Comparison of ENCODE assay signal across 14 cellular contexts in genomic region chr20:32362924-32363364, GRCh38. TPM values are rescaled to one million over a fixed set of nuclear protein-coding genes. Genes with fewer than 3 reads are reported as not detected.
DNase-seq lines count a peak whose midpoint lies in the region; ATAC-seq and TF ChIP-seq lines count a peak whose summit lies in the region.
"Had no signal": no experiment of that assay in that cellular context is flagged by ENCODE, and none has a peak within 500 bp of the region (broad histone marks: within the 10 kb centered on the region; RNA-seq: fewer than 3 reads in every experiment).

No MANE protein-coding gene starts in this region.

- H3K79me2 ChIP-seq in OCI-LY1 (ENCODE audit: insufficient read depth, low read length): peaks cover 92% of the 10 kb centered on the region

- H3K4me1 ChIP-seq in CD8-positive, alpha-beta memory T cell (ENCODE audit: insufficient read depth, low read length): peaks cover 79% of the 10 kb centered on the region
- H3K4me1 ChIP-seq in OCI-LY1 (ENCODE audit: insufficient read depth, low read length, severe bottlenecking): peaks cover 79% of the 10 kb centered on the region

- no peak overlapping the region for H3K27ac ChIP-seq in CD8-positive, alpha-beta memory T cell (ENCODE audit: low read depth, low read length)
- H3K27ac ChIP-seq in OCI-LY1 (ENCODE audit: low read depth, low read length, poor library complexity, severe bottlenecking): peak overlapping the region; percentile 90

- peaks cover 0 to 9% of the 10 kb centered on the region in 2 donors for H3K27me3 Mint-ChIP-seq in CD8-positive, alpha-beta memory T cell
- H3K27me3 Mint-ChIP-seq in brain: peaks cover 11% of the 10 kb centered on the region
- H3K27me3 Mint-ChIP-seq in progenitor cell of endocrine pancreas: no peaks in the 10 kb centered on the region

- peak overlapping the region; percentile 67 to 95 (median 86) for H3K27ac Mint-ChIP-seq in CD8-positive, alpha-beta memory T cell
- H3K27ac Mint-ChIP-seq in brain: peak overlapping the region; percentile 16 to 74 (median 61)
- peak overlapping the region; percentile 67 for H3K27ac Mint-ChIP-seq in progenitor cell of endocrine pancreas

- POLR2A ChIA-PET in CD8-positive, alpha-beta memory T cell (lab: Charles Lee): interaction anchor here (0.7 kb wide), 1 partner anchor 86 kb away, joined by 4 read pairs; no protein-coding TSS in a partner anchor

- H3F3A ChIP-seq in OCI-LY1 (ENCODE audit: insufficient read depth, low read length): 0 out of 2 replicates have a peak, but pooled peaks cover 4% of the 10 kb centered on the region

- H4K20me1 ChIP-seq in OCI-LY1 (ENCODE audit: insufficient read depth, low read length): no peaks in the 10 kb centered on the region

- H3K27me3 ChIP-seq in CD8-positive, alpha-beta memory T cell (ENCODE audit: insufficient read depth, low read length, poor library complexity, severe bottlenecking): no peaks in the 10 kb centered on the region
- H3K27me3 ChIP-seq in OCI-LY1 (ENCODE audit: insufficient read depth, low read length): no peaks in the 10 kb centered on the region
- H3K27me3 ChIP-seq: MG63 had no signal

- DNase-seq in CD8-positive, alpha-beta memory T cell: no peak
- no peak for DNase-seq in progenitor cell of endocrine pancreas (ENCODE audit: low spot score, unreplicated experiment)
- no peak for DNase-seq in nucleus accumbens (lab: John Stamatoyannopoulos, UW)
- DNase-seq: activated CD4-positive, CD25-positive, alpha-beta regulatory T cell; amniotic stem cell; effector CD4-positive, alpha-beta T cell; hippocampal formation; MG63; NCI-H345 had no signal

- peaks cover 75 to 89% (median 87%) of the 10 kb centered on the region in 3 donors for H3K4me1 Mint-ChIP-seq in CD8-positive, alpha-beta memory T cell
- H3K4me1 Mint-ChIP-seq in brain (peaks cover 87% of the 10 kb centered on the region), progenitor cell of endocrine pancreas (ENCODE audit: low read depth) (peaks cover 61% of the 10 kb centered on the region)

- peak overlapping the region in 6 of 7 donors; percentile 62 to 90 (median 78) for H3K4me3 Mint-ChIP-seq in CD8-positive, alpha-beta memory T cell
- H3K4me3 Mint-ChIP-seq in brain: peak overlapping the region; percentile 24 to 70 (median 38)
- H3K4me3 Mint-ChIP-seq in progenitor cell of endocrine pancreas (ENCODE audit: low read depth): peak overlapping the region; percentile 1

- H3K9me3 Mint-ChIP-seq in CD8-positive, alpha-beta memory T cell: no peaks in the 10 kb centered on the region
- no peaks in the 10 kb centered on the region for H3K9me3 Mint-ChIP-seq in brain
- H3K9me3 Mint-ChIP-seq in progenitor cell of endocrine pancreas (ENCODE audit: low read depth): no peaks in the 10 kb centered on the region

- TF ChIP-seq CTCF in OCI-LY1 (IDR thresholded peaks at IDR 0.05; ENCODE audit: low read length): no peak
- TF ChIP-seq CTCF in brain (conservative IDR thresholded peaks at IDR 0.05): no peak
- no peak for TF ChIP-seq CTCF in progenitor cell of endocrine pancreas (IDR thresholded peaks at IDR 0.05; ENCODE audit: unreplicated experiment)

- no peak overlapping the region for H3K4me3 ChIP-seq in CD8-positive, alpha-beta memory T cell (ENCODE audit: low read length)
- H3K4me3 ChIP-seq in OCI-LY1 (ENCODE audit: low read depth, low read length, poor library complexity, severe bottlenecking): peak overlapping the region; percentile 96
- H3K4me3 ChIP-seq: MG63 had no signal

- peaks cover 4% of the 10 kb centered on the region for H3K36me3 ChIP-seq in CD8-positive, alpha-beta memory T cell (ENCODE audit: insufficient read depth, low read length)
- peaks cover 41% of the 10 kb centered on the region for H3K36me3 ChIP-seq in OCI-LY1 (ENCODE audit: insufficient read depth, low read length)

- no peaks in the 10 kb centered on the region for H3K9me3 ChIP-seq in CD8-positive, alpha-beta memory T cell (ENCODE audit: low read length)
- no peaks in the 10 kb centered on the region for H3K9me3 ChIP-seq in OCI-LY1 (ENCODE audit: low read length)
- H3K9me3 ChIP-seq: MG63 had no signal

- H2AFZ ChIP-seq in OCI-LY1 (ENCODE audit: low read length): no peak overlapping the region

- H3K9me2 ChIP-seq in OCI-LY1 (ENCODE audit: low read depth, low read length): no peaks in the 10 kb centered on the region

- CTCF ChIA-PET in CD8-positive, alpha-beta memory T cell (lab: Charles Lee): no interaction called here

- ATAC-seq in HG03139 (IDR thresholded peaks at IDR 0.05; ENCODE audit: unreplicated experiment): no peak
- ATAC-seq in HG03097 (IDR thresholded peaks at IDR 0.05; ENCODE audit: low FRiP score, unreplicated experiment): no peak
- ATAC-seq in HG03175 (IDR thresholded peaks at IDR 0.05; ENCODE audit: unreplicated experiment): no peak

- H3K9ac ChIP-seq in OCI-LY1 (ENCODE audit: low read length): peak overlapping the region; percentile 19; the same call in 1 of the 2 replicates

- peak overlapping the region; percentile 86 for H3K4me2 ChIP-seq in OCI-LY1 (ENCODE audit: low read length)

- peaks cover 0 to 27% (median 1%) of the 10 kb centered on the region in 3 donors for H3K36me3 Mint-ChIP-seq in CD8-positive, alpha-beta memory T cell
- H3K36me3 Mint-ChIP-seq in brain: peaks cover 21% of the 10 kb centered on the region
- H3K36me3 Mint-ChIP-seq in progenitor cell of endocrine pancreas (ENCODE audit: insufficient read depth): no peaks in the 10 kb centered on the region

RNA-seq across cellular contexts. Expression of gene ASXL1, which starts 4.8 kb away (rescaled TPM):
- 100 to 1,000 TPM; 131 to 133 TPM for total RNA-seq in CD8-positive, alpha-beta memory T cell
- polyA plus RNA-seq in CD8-positive, alpha-beta memory T cell: 19.8 TPM
- polyA plus RNA-seq in brain (ENCODE audit: insufficient read depth, low read depth, low replicate concordance): 31.8 TPM
- total RNA-seq in progenitor cell of endocrine pancreas: 189 and 201 TPM in 2 replicates

Comparison
In these comparisons a context has a peak if more than half of its experiments do, and no peak if none do; other contexts are left out.
1. H3K4me3 Mint-ChIP-seq: peak in every context shown above with its lines; median percentile 78 in CD8-positive, alpha-beta memory T cell; 38 in brain; 1 in progenitor cell of endocrine pancreas.